1 cellular context compared by ENCODE assay signal in the genomic region with DNA sequence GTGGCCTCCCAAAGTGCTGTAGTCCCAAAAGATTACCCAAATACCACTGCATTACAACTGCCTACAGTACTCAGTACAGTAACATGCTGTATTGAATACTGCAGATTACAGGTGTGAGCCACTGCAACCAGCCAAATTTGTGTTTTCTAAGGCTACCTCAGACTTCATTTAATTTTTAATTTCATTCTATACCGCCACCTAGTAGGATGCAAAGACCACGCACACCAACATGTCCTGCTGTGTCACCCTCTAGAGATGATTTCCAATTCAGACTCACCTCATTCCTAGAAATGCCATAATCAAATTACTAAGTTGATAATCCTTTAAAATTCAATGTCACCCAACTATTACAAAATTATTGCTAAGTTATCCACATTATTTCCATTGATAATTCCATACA.
TF ChIP-seq lines count a peak whose summit lies in the region.

No MANE protein-coding gene starts in this region.

TF ChIP-seq in GM23338, 12 proteins besides CTCF, POLR2A, EP300 and RAD21 (continued from another document):
- TF ChIP-seq, protein P1, sequence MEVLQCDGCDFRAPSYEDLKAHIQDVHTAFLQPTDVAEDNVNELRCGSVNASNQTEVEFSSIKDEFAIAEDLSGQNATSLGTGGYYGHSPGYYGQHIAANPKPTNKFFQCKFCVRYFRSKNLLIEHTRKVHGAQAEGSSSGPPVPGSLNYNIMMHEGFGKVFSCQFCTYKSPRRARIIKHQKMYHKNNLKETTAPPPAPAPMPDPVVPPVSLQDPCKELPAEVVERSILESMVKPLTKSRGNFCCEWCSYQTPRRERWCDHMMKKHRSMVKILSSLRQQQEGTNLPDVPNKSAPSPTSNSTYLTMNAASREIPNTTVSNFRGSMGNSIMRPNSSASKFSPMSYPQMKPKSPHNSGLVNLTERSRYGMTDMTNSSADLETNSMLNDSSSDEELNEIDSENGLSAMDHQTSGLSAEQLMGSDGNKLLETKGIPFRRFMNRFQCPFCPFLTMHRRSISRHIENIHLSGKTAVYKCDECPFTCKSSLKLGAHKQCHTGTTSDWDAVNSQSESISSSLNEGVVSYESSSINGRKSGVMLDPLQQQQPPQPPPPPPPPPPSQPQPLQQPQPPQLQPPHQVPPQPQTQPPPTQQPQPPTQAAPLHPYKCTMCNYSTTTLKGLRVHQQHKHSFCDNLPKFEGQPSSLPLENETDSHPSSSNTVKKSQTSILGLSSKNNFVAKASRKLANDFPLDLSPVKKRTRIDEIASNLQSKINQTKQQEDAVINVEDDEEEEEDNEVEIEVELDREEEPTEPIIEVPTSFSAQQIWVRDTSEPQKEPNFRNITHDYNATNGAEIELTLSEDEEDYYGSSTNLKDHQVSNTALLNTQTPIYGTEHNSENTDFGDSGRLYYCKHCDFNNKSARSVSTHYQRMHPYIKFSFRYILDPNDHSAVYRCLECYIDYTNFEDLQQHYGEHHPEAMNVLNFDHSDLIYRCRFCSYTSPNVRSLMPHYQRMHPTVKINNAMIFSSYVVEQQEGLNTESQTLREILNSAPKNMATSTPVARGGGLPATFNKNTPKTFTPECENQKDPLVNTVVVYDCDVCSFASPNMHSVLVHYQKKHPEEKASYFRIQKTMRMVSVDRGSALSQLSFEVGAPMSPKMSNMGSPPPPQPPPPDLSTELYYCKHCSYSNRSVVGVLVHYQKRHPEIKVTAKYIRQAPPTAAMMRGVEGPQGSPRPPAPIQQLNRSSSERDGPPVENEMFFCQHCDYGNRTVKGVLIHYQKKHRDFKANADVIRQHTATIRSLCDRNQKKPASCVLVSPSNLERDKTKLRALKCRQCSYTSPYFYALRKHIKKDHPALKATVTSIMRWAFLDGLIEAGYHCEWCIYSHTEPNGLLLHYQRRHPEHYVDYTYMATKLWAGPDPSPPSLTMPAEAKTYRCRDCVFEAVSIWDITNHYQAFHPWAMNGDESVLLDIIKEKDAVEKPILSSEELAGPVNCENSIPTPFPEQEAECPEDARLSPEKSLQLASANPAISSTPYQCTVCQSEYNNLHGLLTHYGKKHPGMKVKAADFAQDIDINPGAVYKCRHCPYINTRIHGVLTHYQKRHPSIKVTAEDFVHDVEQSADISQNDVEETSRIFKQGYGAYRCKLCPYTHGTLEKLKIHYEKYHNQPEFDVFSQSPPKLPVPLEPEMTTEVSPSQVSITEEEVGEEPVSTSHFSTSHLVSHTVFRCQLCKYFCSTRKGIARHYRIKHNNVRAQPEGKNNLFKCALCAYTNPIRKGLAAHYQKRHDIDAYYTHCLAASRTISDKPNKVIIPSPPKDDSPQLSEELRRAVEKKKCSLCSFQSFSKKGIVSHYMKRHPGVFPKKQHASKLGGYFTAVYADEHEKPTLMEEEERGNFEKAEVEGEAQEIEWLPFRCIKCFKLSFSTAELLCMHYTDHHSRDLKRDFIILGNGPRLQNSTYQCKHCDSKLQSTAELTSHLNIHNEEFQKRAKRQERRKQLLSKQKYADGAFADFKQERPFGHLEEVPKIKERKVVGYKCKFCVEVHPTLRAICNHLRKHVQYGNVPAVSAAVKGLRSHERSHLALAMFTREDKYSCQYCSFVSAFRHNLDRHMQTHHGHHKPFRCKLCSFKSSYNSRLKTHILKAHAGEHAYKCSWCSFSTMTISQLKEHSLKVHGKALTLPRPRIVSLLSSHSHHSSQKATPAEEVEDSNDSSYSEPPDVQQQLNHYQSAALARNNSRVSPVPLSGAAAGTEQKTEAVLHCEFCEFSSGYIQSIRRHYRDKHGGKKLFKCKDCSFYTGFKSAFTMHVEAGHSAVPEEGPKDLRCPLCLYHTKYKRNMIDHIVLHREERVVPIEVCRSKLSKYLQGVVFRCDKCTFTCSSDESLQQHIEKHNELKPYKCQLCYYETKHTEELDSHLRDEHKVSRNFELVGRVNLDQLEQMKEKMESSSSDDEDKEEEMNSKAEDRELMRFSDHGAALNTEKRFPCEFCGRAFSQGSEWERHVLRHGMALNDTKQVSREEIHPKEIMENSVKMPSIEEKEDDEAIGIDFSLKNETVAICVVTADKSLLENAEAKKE (CRISPR knock-in tag; IDR thresholded peaks at IDR 0.05), result no peak
- TF ChIP-seq, protein P2, sequence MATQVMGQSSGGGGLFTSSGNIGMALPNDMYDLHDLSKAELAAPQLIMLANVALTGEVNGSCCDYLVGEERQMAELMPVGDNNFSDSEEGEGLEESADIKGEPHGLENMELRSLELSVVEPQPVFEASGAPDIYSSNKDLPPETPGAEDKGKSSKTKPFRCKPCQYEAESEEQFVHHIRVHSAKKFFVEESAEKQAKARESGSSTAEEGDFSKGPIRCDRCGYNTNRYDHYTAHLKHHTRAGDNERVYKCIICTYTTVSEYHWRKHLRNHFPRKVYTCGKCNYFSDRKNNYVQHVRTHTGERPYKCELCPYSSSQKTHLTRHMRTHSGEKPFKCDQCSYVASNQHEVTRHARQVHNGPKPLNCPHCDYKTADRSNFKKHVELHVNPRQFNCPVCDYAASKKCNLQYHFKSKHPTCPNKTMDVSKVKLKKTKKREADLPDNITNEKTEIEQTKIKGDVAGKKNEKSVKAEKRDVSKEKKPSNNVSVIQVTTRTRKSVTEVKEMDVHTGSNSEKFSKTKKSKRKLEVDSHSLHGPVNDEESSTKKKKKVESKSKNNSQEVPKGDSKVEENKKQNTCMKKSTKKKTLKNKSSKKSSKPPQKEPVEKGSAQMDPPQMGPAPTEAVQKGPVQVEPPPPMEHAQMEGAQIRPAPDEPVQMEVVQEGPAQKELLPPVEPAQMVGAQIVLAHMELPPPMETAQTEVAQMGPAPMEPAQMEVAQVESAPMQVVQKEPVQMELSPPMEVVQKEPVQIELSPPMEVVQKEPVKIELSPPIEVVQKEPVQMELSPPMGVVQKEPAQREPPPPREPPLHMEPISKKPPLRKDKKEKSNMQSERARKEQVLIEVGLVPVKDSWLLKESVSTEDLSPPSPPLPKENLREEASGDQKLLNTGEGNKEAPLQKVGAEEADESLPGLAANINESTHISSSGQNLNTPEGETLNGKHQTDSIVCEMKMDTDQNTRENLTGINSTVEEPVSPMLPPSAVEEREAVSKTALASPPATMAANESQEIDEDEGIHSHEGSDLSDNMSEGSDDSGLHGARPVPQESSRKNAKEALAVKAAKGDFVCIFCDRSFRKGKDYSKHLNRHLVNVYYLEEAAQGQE (IDR thresholded peaks at IDR 0.05; ENCODE audit: unreplicated experiment), result no peak
- TF ChIP-seq STAT1 (IDR thresholded peaks at IDR 0.05; ENCODE audit: unreplicated experiment), result no peak
TF ChIP-seq in GM23338: peak in this region for 0.
